19 cellular contexts compared by ENCODE assay signal in genomic region chr19:38155453-38155852, GRCh38.
DNase-seq lines count a peak whose midpoint lies in the region; ATAC-seq, FAIRE-seq and TF ChIP-seq lines count a peak whose summit lies in the region.
"Had no signal": no experiment of that assay in that cellular context is flagged by ENCODE, and none has a peak within 500 bp of the region (broad histone marks: within the 10 kb centered on the region; RNA-seq: fewer than 3 reads in every experiment).

No MANE protein-coding gene starts in this region.

- ATAC-seq in GM18858 (IDR thresholded peaks at IDR 0.05; ENCODE audit: unreplicated experiment) = no peak
- ATAC-seq: GM12878; lower lobe of right lung; naive thymus-derived CD8-positive, alpha-beta T cell; T-helper 17 cell had no signal

- FAIRE-seq in keratinocyte (lab: Jason Lieb, UNC) = peak; percentile 49
- FAIRE-seq: endometrium had no signal

- TF ChIP-seq POLR2A in breast epithelium (IDR thresholded peaks at IDR 0.05) = no peak

- DNase-seq in Ammon's horn (ENCODE audit: low spot score) (peak; percentile 57), LHCN-M2 (ENCODE audit: low read depth) (peak; percentile 44), dermis blood vessel endothelial cell (peak; percentile 19), keratinocyte (ENCODE audit: low read depth, low spot score) (no peak), UCSD-AML1 (lab: John Stamatoyannopoulos, UW; ENCODE audit: unreplicated experiment) (no peak), mucosa of gallbladder (ENCODE audit: low spot score) (no peak), breast epithelium (ENCODE audit: low spot score in 2 of 2) (no peak)
- DNase-seq: activated CD4-positive, CD25-positive, alpha-beta regulatory T cell treated with anti-CD3 and anti-CD28 coated beads, Interleukin-2, amount 50 U/mL, for 72 hours; lower lobe of right lung; naive thymus-derived CD8-positive, alpha-beta T cell; NCI-H1694; NCI-H345; SHP77 treated with DMSO at 0.1 percent for 48 hours; stimulated activated CD4-positive, alpha-beta T cell treated with anti-CD3 and anti-CD28 coated beads, Interleukin-4, amount 100 ng/mL, for 24 hours; T-helper 17 cell had no signal

- no peaks in the 10 kb centered on the region for H3K79me2 ChIP-seq in keratinocyte (ENCODE audit: control insufficient read depth, insufficient read depth, low read length)

- peaks cover 10 to 11% of the 10 kb centered on the region in 2 experiments for H3K36me3 ChIP-seq in keratinocyte (ENCODE audit: control insufficient read depth in 2 of 2, extremely low read depth in 1 of 2, insufficient read depth in 2 of 2, low read length in 2 of 2)
- H3K36me3 ChIP-seq in breast epithelium = no peaks in the 10 kb centered on the region

- H3K9me1 ChIP-seq in keratinocyte (ENCODE audit: control insufficient read depth, extremely low read depth, insufficient read depth, low read length) = peaks cover 2% of the 10 kb centered on the region

- no peak overlapping the region for H3K4me2 ChIP-seq in keratinocyte (ENCODE audit: control insufficient read depth, extremely low read depth, insufficient read depth, low read depth, low read length)

- no peaks in the 10 kb centered on the region for H3K27me3 ChIP-seq in keratinocyte (ENCODE audit: control insufficient read depth, extremely low read depth, insufficient read depth, low read length)
- no peaks in the 10 kb centered on the region for H3K27me3 ChIP-seq in breast epithelium

- intact Hi-C loops in breast epithelium (cut with DNase I; ENCODE audit: low total_unique reads) = no loop called here

- no peak overlapping the region for H2AFZ ChIP-seq in keratinocyte (ENCODE audit: control insufficient read depth, low read length)

- H4K20me1 ChIP-seq in keratinocyte (ENCODE audit: control insufficient read depth, extremely low read depth, insufficient read depth, low read length) = no peaks in the 10 kb centered on the region

- no peak overlapping the region for H3K27ac ChIP-seq in keratinocyte (ENCODE audit: control insufficient read depth, insufficient read depth, low read length)
- no peak overlapping the region for H3K27ac ChIP-seq in breast epithelium
- H3K27ac ChIP-seq: lower lobe of right lung, skin epidermis had no signal

- H3K9me3 ChIP-seq in keratinocyte (ENCODE audit: control insufficient read depth, low read depth, low read length) (no peaks in the 10 kb centered on the region), breast epithelium (no peaks in the 10 kb centered on the region)
- H3K9me3 ChIP-seq: lower lobe of right lung had no signal

- peaks cover 12% of the 10 kb centered on the region for H3K4me1 ChIP-seq in keratinocyte (ENCODE audit: control insufficient read depth, extremely low read depth, insufficient read depth, low read length)
- H3K4me1 ChIP-seq in breast epithelium = no peaks in the 10 kb centered on the region
- H3K4me1 ChIP-seq: lower lobe of right lung had no signal

- H3K4me3 ChIP-seq in keratinocyte (ENCODE audit: control insufficient read depth in 2 of 3, extremely low read depth in 1 of 3, insufficient read depth in 2 of 3, low read depth in 1 of 3, low read length in 3 of 3) (no peak overlapping the region), breast epithelium (no peak overlapping the region)
- H3K4me3 ChIP-seq: GM12878, lower lobe of right lung, skin epidermis had no signal

- dilution Hi-C loops in keratinocyte (cut with MboI; ENCODE audit: extremely low pct_ligation_motif_present, low sequenced_read_pairs) = no loop called here

- TF ChIP-seq CTCF in keratinocyte (optimal IDR thresholded peaks at IDR 0.05 in 1 of 3, IDR thresholded peaks at IDR 0.05 in 1 of 3, conservative IDR thresholded peaks at IDR 0.05 in 1 of 3; ENCODE audit: extremely low read depth in 1 of 3, insufficient read depth in 2 of 3, low read length in 3 of 3) (no peak), breast epithelium (IDR thresholded peaks at IDR 0.05) (no peak)

- H3K9ac ChIP-seq in keratinocyte (ENCODE audit: control insufficient read depth, extremely low read depth, insufficient read depth, low read length) = no peak overlapping the region

Comparison
In these comparisons a context has a peak if more than half of its experiments do, and no peak if none do; other contexts are left out.
1. DNase-seq: peak in Ammon's horn (single experiment), LHCN-M2 (single experiment) and dermis blood vessel endothelial cell (single experiment); none in keratinocyte (single experiment), UCSD-AML1 (single experiment), mucosa of gallbladder (single experiment) and breast epithelium (0 of 2).